28 cellular contexts compared by ENCODE assay signal in genomic region chr10:98256692-98257091, GRCh38. TPM values are rescaled to one million over a fixed set of nuclear protein-coding genes. Genes with fewer than 3 reads are reported as not detected.
"Had no signal": no experiment of that assay in that cellular context is flagged by ENCODE, and none has a peak within 500 bp of the region (broad histone marks: within the 10 kb centered on the region; RNA-seq: fewer than 3 reads in every experiment).

No MANE protein-coding gene starts in this region.

- H3K27me3 ChIP-seq: ascending aorta, body of pancreas had no signal

- ATAC-seq: activated CD8-positive, alpha-beta T cell treated with anti-CD3 and anti-CD28 coated beads for 36 hours; body of pancreas; Panc1; Right ventricle myocardium inferior had no signal

- H3K27ac Mint-ChIP-seq: activated CD8-positive, alpha-beta T cell treated with anti-CD3 and anti-CD28 coated beads for 36 hours; activated T-helper 1 cell treated with anti-CD3 and anti-CD28 coated beads, Interleukin-12 subunit alpha, Interleukin-12 subunit beta, Interleukin-2, Interleukin-4 antibody, amounts not matched to agents 30 ng/mL and 10 ng/mL and 1 ng/mL, durations not matched to agents 14 hours and 24 hours and 36 hours; T-cell had no signal

- H3K4me3 Mint-ChIP-seq: activated CD8-positive, alpha-beta T cell treated with anti-CD3 and anti-CD28 coated beads for 36 hours; activated naive CD4-positive, alpha-beta T cell treated with anti-CD3 and anti-CD28 coated beads, Interleukin-2, amount 50 U/mL, for 24 hours; activated T-helper 1 cell treated with anti-CD3 and anti-CD28 coated beads, Interleukin-12 subunit alpha, Interleukin-12 subunit beta, Interleukin-2, Interleukin-4 antibody, amounts not matched to agents 30 ng/mL and 10 ng/mL and 1 ng/mL, durations not matched to agents 14 hours and 24 hours and 36 hours; T-cell had no signal

- H3K27ac ChIP-seq: ascending aorta, body of pancreas, SK-N-MC had no signal

- FAIRE-seq: TTC549 had no signal

- H3K4me1 Mint-ChIP-seq: activated naive CD4-positive, alpha-beta T cell treated with anti-CD3 and anti-CD28 coated beads, Interleukin-2, amount 50 U/mL, for 24 hours; T-cell had no signal

- DNase-seq: activated CD4-positive, CD25-positive, alpha-beta regulatory T cell; activated CD8-positive, alpha-beta memory T cell treated with anti-CD3 and anti-CD28 coated beads, Interleukin-2, amount 50 U/mL, for 4 hours; activated CD8-positive, alpha-beta T cell treated with anti-CD3 and anti-CD28 coated beads for 36 hours; activated effector memory CD4-positive, alpha-beta T cell treated with Interleukin-2 at 50 U/mL for 16 hours; activated naive CD4-positive, alpha-beta T cell; body of pancreas; central memory CD4-positive, alpha-beta T cell; Karpas-422; MM.1S; NCI-H1105 treated with DMSO at 0.1 percent for 48 hours; NCI-H1436 treated with DMSO at 0.1 percent for 48 hours; NCI-H187; NCI-H2081; NCI-H510A treated with DMSO at 0.1 percent for 48 hours; NCI-H69; NK-92 treated with Interleukin-12 subunit alpha and Interleukin-12 subunit beta, amount 100 ng/mL, for 24 hours; OCI-M1; RPMI8226; T-helper 2 cell; T1000 had no signal

- H3K4me3 ChIP-seq: ascending aorta, body of pancreas, SK-N-MC had no signal

- H3K9me3 ChIP-seq: ascending aorta, body of pancreas had no signal

- H3K27me3 Mint-ChIP-seq: activated CD8-positive, alpha-beta T cell treated with anti-CD3 and anti-CD28 coated beads for 36 hours; activated naive CD4-positive, alpha-beta T cell treated with anti-CD3 and anti-CD28 coated beads, Interleukin-2, amount 50 U/mL, for 24 hours; T-cell had no signal

- H3K9me3 Mint-ChIP-seq: activated CD8-positive, alpha-beta T cell treated with anti-CD3 and anti-CD28 coated beads for 36 hours; activated naive CD4-positive, alpha-beta T cell treated with anti-CD3 and anti-CD28 coated beads, Interleukin-2, amount 50 U/mL, for 24 hours; activated T-helper 1 cell treated with anti-CD3 and anti-CD28 coated beads, Interleukin-12 subunit alpha, Interleukin-12 subunit beta, Interleukin-2, Interleukin-4 antibody, amounts not matched to agents 30 ng/mL and 10 ng/mL and 1 ng/mL, durations not matched to agents 14 hours and 24 hours and 36 hours; T-cell had no signal

RNA-seq across cellular contexts. Expression of gene LOXL4, which starts 11.3 kb away (rescaled TPM):
- total RNA-seq: activated CD8-positive, alpha-beta T cell treated with anti-CD3 and anti-CD28 coated beads for 36 hours; activated T-helper 1 cell treated with anti-CD3 and anti-CD28 coated beads, Interleukin-12 subunit alpha, Interleukin-12 subunit beta, Interleukin-2, Interleukin-4 antibody, amounts not matched to agents 30 ng/mL and 10 ng/mL and 1 ng/mL, durations not matched to agents 14 hours and 24 hours and 36 hours had no signal
